ENCODE assay signal across 1 cellular context in the genomic region with DNA sequence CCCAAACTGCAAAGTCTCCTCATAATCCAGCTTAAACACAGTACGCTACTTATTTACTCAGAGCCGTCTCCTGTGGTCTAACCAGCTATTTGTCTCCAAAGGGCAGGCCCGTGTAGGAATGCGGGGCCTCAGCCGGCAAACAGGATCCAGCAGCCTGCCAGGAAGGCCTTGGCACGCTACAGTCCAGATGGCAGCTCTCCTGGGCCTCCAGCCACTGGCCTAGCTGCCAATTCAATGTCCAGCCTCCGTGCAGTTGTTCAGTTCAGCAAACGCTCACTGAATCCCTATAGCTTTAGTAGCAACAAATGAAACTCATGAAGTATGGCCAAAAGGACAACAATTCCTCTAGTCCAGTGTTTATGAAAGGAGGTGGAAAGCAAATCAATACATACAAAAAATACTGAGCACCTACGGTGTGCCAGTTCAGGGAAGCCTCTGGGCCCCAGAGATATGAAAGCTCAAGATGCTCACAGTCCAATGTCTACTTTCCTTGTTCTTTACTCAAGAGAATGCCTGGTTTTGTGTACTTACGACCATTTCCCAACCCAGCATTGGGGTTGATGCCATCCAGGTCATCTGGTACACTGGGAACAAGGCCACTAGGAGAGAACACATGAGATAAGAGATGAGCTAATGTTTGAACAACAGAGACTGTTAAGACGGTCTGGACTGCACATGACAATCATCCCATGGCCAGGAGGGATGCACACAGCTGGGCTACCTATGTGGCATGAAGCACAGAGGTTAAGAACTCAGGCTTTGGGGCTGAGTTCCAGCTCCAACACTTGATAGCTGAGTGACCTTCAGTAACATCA.
TF ChIP-seq lines count a peak whose summit lies in the region.

No MANE protein-coding gene starts in this region.

TF ChIP-seq in HepG2, 621 proteins besides CTCF, POLR2A, EP300 and RAD21 (continued from another document and continues in another):
- TF ChIP-seq ZNF652 (CRISPR knock-in tag; IDR thresholded peaks at IDR 0.05; ENCODE audit: borderline replicate concordance, low read depth) (peak; percentile 55; the same call in 1 of the 2 replicates), ZNF282 (IDR thresholded peaks at IDR 0.05; ENCODE audit: partially characterized antibody) (no peak), REPIN1 (CRISPR knock-in tag; IDR thresholded peaks at IDR 0.05; ENCODE audit: borderline replicate concordance, low read depth) (peak; percentile 93), XRCC5 (optimal IDR thresholded peaks at IDR 0.05; ENCODE audit: low read length) (no peak), THAP11 (CRISPR knock-in tag; IDR thresholded peaks at IDR 0.05) (peak; percentile 78), RNF219 (CRISPR knock-in tag; IDR thresholded peaks at IDR 0.05) (no peak), JUNB (CRISPR knock-in tag; IDR thresholded peaks at IDR 0.05; ENCODE audit: borderline replicate concordance) (no peak; the same call in 1 of the 2 replicates), ZNF772 (CRISPR knock-in tag; IDR thresholded peaks at IDR 0.05) (peak; percentile 73; the same call in 1 of the 2 replicates), ZNF782 (CRISPR knock-in tag; IDR thresholded peaks at IDR 0.05; ENCODE audit: borderline replicate concordance) (no peak), ZNF329 (CRISPR knock-in tag; IDR thresholded peaks at IDR 0.05; ENCODE audit: low read depth) (0 out of 2 replicates have a peak, but pooled peaks have one; percentile 62), ZBTB46 (CRISPR knock-in tag; IDR thresholded peaks at IDR 0.05; ENCODE audit: borderline replicate concordance) (no peak), ZNF737 (CRISPR knock-in tag; IDR thresholded peaks at IDR 0.05; ENCODE audit: borderline replicate concordance) (no peak), ZNF562 (CRISPR knock-in tag; IDR thresholded peaks at IDR 0.05; ENCODE audit: borderline replicate concordance) (no peak), ZNF513 (CRISPR knock-in tag; conservative IDR thresholded peaks at IDR 0.05) (no peak), ZBTB4 (CRISPR knock-in tag; IDR thresholded peaks at IDR 0.05; ENCODE audit: borderline replicate concordance) (no peak), NFE2L1 (CRISPR knock-in tag; IDR thresholded peaks at IDR 0.05; ENCODE audit: borderline replicate concordance) (no peak), ZKSCAN5 (CRISPR knock-in tag; IDR thresholded peaks at IDR 0.05) (no peak), SRF (IDR thresholded peaks at IDR 0.05; ENCODE audit: low read depth, low read length) (no peak), PHF20 (CRISPR knock-in tag; IDR thresholded peaks at IDR 0.05) (peak; percentile 60; the same call in 1 of the 2 replicates), TBL1XR1 (IDR thresholded peaks at IDR 0.05; ENCODE audit: borderline replicate concordance, low read length, partially characterized antibody) (peak; percentile 78), RXRA (CRISPR knock-in tag; IDR thresholded peaks at IDR 0.05) (peak; percentile 94), ZNF382 (CRISPR knock-in tag; IDR thresholded peaks at IDR 0.05; ENCODE audit: borderline replicate concordance) (no peak), MAFG (CRISPR knock-in tag; IDR thresholded peaks at IDR 0.05) (no peak), MYNN (CRISPR knock-in tag; IDR thresholded peaks at IDR 0.05; ENCODE audit: low read depth) (no peak; the same call in 1 of the 2 replicates), MXI1 (IDR thresholded peaks at IDR 0.05; ENCODE audit: borderline replicate concordance, low read depth, low read length) (peak; percentile 59; the same call in 1 of the 3 replicates), ZNF598 (CRISPR knock-in tag; IDR thresholded peaks at IDR 0.05; ENCODE audit: borderline replicate concordance) (no peak), ATF7-NPFF (CRISPR knock-in tag; IDR thresholded peaks at IDR 0.05; ENCODE audit: low read depth) (0 out of 2 replicates have a peak, but pooled peaks have one; percentile 44), TBX2 (CRISPR knock-in tag; IDR thresholded peaks at IDR 0.05; ENCODE audit: borderline replicate concordance) (peak; percentile 97), KLF6 (CRISPR knock-in tag; IDR thresholded peaks at IDR 0.05) (peak; percentile 76; the same call in 1 of the 2 replicates)
- TF ChIP-seq, protein P1, sequence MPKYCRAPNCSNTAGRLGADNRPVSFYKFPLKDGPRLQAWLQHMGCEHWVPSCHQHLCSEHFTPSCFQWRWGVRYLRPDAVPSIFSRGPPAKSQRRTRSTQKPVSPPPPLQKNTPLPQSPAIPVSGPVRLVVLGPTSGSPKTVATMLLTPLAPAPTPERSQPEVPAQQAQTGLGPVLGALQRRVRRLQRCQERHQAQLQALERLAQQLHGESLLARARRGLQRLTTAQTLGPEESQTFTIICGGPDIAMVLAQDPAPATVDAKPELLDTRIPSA (CRISPR knock-in tag; IDR thresholded peaks at IDR 0.05; ENCODE audit: borderline replicate concordance) = no peak
- TF ChIP-seq, protein P2, sequence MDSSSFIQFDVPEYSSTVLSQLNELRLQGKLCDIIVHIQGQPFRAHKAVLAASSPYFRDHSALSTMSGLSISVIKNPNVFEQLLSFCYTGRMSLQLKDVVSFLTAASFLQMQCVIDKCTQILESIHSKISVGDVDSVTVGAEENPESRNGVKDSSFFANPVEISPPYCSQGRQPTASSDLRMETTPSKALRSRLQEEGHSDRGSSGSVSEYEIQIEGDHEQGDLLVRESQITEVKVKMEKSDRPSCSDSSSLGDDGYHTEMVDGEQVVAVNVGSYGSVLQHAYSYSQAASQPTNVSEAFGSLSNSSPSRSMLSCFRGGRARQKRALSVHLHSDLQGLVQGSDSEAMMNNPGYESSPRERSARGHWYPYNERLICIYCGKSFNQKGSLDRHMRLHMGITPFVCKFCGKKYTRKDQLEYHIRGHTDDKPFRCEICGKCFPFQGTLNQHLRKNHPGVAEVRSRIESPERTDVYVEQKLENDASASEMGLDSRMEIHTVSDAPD (CRISPR knock-in tag; IDR thresholded peaks at IDR 0.05) = peak; percentile 92
- TF ChIP-seq, protein P3, sequence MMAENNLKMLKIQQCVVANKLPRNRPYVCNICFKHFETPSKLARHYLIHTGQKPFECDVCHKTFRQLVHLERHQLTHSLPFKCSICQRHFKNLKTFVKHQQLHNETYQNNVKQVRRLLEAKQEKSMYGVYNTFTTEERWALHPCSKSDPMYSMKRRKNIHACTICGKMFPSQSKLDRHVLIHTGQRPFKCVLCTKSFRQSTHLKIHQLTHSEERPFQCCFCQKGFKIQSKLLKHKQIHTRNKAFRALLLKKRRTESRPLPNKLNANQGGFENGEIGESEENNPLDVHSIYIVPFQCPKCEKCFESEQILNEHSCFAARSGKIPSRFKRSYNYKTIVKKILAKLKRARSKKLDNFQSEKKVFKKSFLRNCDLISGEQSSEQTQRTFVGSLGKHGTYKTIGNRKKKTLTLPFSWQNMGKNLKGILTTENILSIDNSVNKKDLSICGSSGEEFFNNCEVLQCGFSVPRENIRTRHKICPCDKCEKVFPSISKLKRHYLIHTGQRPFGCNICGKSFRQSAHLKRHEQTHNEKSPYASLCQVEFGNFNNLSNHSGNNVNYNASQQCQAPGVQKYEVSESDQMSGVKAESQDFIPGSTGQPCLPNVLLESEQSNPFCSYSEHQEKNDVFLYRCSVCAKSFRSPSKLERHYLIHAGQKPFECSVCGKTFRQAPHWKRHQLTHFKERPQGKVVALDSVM (CRISPR knock-in tag; IDR thresholded peaks at IDR 0.05) = peak; percentile 63
- TF ChIP-seq, protein P4, sequence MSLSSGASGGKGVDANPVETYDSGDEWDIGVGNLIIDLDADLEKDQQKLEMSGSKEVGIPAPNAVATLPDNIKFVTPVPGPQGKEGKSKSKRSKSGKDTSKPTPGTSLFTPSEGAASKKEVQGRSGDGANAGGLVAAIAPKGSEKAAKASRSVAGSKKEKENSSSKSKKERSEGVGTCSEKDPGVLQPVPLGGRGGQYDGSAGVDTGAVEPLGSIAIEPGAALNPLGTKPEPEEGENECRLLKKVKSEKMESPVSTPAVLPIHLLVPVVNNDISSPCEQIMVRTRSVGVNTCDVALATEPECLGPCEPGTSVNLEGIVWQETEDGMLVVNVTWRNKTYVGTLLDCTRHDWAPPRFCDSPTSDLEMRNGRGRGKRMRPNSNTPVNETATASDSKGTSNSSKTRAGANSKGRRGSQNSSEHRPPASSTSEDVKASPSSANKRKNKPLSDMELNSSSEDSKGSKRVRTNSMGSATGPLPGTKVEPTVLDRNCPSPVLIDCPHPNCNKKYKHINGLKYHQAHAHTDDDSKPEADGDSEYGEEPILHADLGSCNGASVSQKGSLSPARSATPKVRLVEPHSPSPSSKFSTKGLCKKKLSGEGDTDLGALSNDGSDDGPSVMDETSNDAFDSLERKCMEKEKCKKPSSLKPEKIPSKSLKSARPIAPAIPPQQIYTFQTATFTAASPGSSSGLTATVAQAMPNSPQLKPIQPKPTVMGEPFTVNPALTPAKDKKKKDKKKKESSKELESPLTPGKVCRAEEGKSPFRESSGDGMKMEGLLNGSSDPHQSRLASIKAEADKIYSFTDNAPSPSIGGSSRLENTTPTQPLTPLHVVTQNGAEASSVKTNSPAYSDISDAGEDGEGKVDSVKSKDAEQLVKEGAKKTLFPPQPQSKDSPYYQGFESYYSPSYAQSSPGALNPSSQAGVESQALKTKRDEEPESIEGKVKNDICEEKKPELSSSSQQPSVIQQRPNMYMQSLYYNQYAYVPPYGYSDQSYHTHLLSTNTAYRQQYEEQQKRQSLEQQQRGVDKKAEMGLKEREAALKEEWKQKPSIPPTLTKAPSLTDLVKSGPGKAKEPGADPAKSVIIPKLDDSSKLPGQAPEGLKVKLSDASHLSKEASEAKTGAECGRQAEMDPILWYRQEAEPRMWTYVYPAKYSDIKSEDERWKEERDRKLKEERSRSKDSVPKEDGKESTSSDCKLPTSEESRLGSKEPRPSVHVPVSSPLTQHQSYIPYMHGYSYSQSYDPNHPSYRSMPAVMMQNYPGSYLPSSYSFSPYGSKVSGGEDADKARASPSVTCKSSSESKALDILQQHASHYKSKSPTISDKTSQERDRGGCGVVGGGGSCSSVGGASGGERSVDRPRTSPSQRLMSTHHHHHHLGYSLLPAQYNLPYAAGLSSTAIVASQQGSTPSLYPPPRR (CRISPR knock-in tag; IDR thresholded peaks at IDR 0.05; ENCODE audit: borderline replicate concordance) = peak; percentile 94
- TF ChIP-seq, protein P5, sequence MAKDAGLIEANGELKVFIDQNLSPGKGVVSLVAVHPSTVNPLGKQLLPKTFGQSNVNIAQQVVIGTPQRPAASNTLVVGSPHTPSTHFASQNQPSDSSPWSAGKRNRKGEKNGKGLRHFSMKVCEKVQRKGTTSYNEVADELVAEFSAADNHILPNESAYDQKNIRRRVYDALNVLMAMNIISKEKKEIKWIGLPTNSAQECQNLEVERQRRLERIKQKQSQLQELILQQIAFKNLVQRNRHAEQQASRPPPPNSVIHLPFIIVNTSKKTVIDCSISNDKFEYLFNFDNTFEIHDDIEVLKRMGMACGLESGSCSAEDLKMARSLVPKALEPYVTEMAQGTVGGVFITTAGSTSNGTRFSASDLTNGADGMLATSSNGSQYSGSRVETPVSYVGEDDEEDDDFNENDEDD (CRISPR knock-in tag; IDR thresholded peaks at IDR 0.05; ENCODE audit: borderline replicate concordance) = no peak; the same call in 1 of the 2 replicates
